9 cellular contexts compared by ENCODE assay signal in genomic region chr15:101193063-101193712, GRCh38. TPM values are rescaled to one million over a fixed set of nuclear protein-coding genes. Genes with fewer than 3 reads are reported as not detected.
DNase-seq lines count a peak whose midpoint lies in the region; ATAC-seq and TF ChIP-seq lines count a peak whose summit lies in the region.
"Had no signal": no experiment of that assay in that cellular context is flagged by ENCODE, and none has a peak within 500 bp of the region (broad histone marks: within the 10 kb centered on the region; RNA-seq: fewer than 3 reads in every experiment).

No MANE protein-coding gene starts in this region.

- H3K36me3 Mint-ChIP-seq in HFFc6 (ENCODE audit: low read depth) (peaks cover 9% of the 10 kb centered on the region; the same call in 1 of the 2 replicates), brain (peaks cover 13% of the 10 kb centered on the region)

- H3K27ac Mint-ChIP-seq in HFFc6 (peak overlapping the region; percentile 96), brain (peak overlapping the region in 4 of 5 experiments; percentile 15 to 67 (median 56))
- peak overlapping the region in 1 of 2 donors; percentile 47 for H3K27ac Mint-ChIP-seq in stimulated activated naive CD8-positive, alpha-beta T cell treated with anti-CD3 and anti-CD28 coated beads, Interleukin-15, amount 100 ng/mL, for 72 hours

- DNase-seq in HFFc6 = no peak
- DNase-seq in stimulated activated naive CD8-positive, alpha-beta T cell treated with anti-CD3 and anti-CD28 coated beads, Interleukin-15, amount 100 ng/mL, for 72 hours = no peak
- no peak for DNase-seq in central memory CD4-positive, alpha-beta T cell
- no peak for DNase-seq in activated effector memory CD4-positive, alpha-beta T cell treated with Interleukin-2 at 50 U/mL for 16 hours
- DNase-seq: stimulated activated naive CD4-positive, alpha-beta T cell treated with Interleukin-2 at 50 U/mL for 16 hours had no signal

- no peak for TF ChIP-seq CTCF in HFFc6 (IDR thresholded peaks at IDR 0.05)
- TF ChIP-seq CTCF in brain (conservative IDR thresholded peaks at IDR 0.05) = no peak

- H3K4me1 Mint-ChIP-seq in HFFc6 (ENCODE audit: low read depth) = peaks cover 78% of the 10 kb centered on the region
- peaks cover 84% of the 10 kb centered on the region for H3K4me1 Mint-ChIP-seq in brain
- peaks cover 94% of the 10 kb centered on the region for H3K4me1 Mint-ChIP-seq in stimulated activated naive CD8-positive, alpha-beta T cell treated with anti-CD3 and anti-CD28 coated beads, Interleukin-15, amount 100 ng/mL, for 72 hours

- H3K4me3 Mint-ChIP-seq in HFFc6 = peak overlapping the region; percentile 68
- H3K4me3 Mint-ChIP-seq in brain = peak overlapping the region in 1 of 5 experiments; percentile 34
- H3K4me3 Mint-ChIP-seq in stimulated activated naive CD8-positive, alpha-beta T cell treated with anti-CD3 and anti-CD28 coated beads, Interleukin-15, amount 100 ng/mL, for 72 hours = peak overlapping the region; percentile 56 to 58

- H3K27me3 ChIP-seq in layer of hippocampus (ENCODE audit: control insufficient read depth, insufficient read depth, low read length) = no peaks in the 10 kb centered on the region

- H3K27me3 Mint-ChIP-seq in HFFc6 (ENCODE audit: insufficient read depth) (no peaks in the 10 kb centered on the region), brain (peaks cover 4% of the 10 kb centered on the region)
- no peaks in the 10 kb centered on the region for H3K27me3 Mint-ChIP-seq in stimulated activated naive CD8-positive, alpha-beta T cell treated with anti-CD3 and anti-CD28 coated beads, Interleukin-15, amount 100 ng/mL, for 72 hours

- H3K9me3 Mint-ChIP-seq in HFFc6 (no peaks in the 10 kb centered on the region), brain (no peaks in the 10 kb centered on the region)
- H3K9me3 Mint-ChIP-seq in stimulated activated naive CD8-positive, alpha-beta T cell treated with anti-CD3 and anti-CD28 coated beads, Interleukin-15, amount 100 ng/mL, for 72 hours = no peaks in the 10 kb centered on the region

- peak overlapping the region; percentile 39 for H3K27ac ChIP-seq in layer of hippocampus (ENCODE audit: low read depth, low read length)

- ATAC-seq in stimulated activated naive CD8-positive, alpha-beta T cell treated with anti-CD3 and anti-CD28 coated beads, Interleukin-15, amount 100 ng/mL, for 72 hours = no peak
- ATAC-seq in GM21528 (IDR thresholded peaks at IDR 0.05; ENCODE audit: low FRiP score, unreplicated experiment) (no peak), HG02973 (IDR thresholded peaks at IDR 0.05; ENCODE audit: unreplicated experiment) (no peak)

RNA-seq across cellular contexts. Expression of gene CHSY1, which starts 58.7 kb away (rescaled TPM):
- total RNA-seq in HFFc6 (2021; fragmentation: NEBNext Ultra II Directional; extraction: Animal tissue kit (Norgen Biotek cat#: 25700)) = 10 to 100 TPM; 29.2 to 44.2 (median 40.0) TPM
- polyA plus RNA-seq in brain (ENCODE audit: insufficient read depth, low read depth, low replicate concordance) = 23.9 TPM
